Comparison of ENCODE assay signal across 11 cellular contexts in the genomic region with DNA sequence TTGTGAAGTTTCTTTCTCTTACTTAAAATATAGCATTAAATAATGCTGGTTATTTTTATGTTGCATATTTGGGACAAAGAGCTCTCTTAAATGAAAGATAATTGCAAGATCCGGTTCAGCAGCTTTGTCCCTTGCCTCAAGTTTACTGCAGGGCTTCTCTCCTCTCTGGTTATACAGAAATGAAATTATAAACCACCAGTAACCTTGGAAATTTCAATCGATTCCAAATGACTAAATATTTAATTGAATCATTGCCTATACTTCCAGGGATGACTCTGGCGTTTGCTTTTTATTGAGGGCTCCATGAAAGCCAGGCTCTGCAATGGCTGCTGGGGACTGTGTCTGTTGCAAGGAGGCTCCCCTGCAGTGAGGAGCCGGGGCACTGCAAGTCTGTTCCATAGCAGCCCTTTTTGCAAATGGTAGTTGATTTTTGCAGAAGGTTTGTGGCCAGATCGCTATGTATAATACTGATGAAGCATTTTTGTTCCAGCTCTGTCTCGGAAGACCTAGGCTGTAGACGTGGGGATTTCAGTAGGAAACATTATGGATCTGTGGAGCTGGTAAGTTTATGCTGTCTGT. TPM values are rescaled to one million over a fixed set of nuclear protein-coding genes. Genes with fewer than 3 reads are reported as not detected.
DNase-seq lines count a peak whose midpoint lies in the region; ATAC-seq and TF ChIP-seq lines count a peak whose summit lies in the region.
"Had no signal": no experiment of that assay in that cellular context is flagged by ENCODE, and none has a peak within 500 bp of the region (broad histone marks: within the 10 kb centered on the region; RNA-seq: fewer than 3 reads in every experiment).

A gene with protein sequence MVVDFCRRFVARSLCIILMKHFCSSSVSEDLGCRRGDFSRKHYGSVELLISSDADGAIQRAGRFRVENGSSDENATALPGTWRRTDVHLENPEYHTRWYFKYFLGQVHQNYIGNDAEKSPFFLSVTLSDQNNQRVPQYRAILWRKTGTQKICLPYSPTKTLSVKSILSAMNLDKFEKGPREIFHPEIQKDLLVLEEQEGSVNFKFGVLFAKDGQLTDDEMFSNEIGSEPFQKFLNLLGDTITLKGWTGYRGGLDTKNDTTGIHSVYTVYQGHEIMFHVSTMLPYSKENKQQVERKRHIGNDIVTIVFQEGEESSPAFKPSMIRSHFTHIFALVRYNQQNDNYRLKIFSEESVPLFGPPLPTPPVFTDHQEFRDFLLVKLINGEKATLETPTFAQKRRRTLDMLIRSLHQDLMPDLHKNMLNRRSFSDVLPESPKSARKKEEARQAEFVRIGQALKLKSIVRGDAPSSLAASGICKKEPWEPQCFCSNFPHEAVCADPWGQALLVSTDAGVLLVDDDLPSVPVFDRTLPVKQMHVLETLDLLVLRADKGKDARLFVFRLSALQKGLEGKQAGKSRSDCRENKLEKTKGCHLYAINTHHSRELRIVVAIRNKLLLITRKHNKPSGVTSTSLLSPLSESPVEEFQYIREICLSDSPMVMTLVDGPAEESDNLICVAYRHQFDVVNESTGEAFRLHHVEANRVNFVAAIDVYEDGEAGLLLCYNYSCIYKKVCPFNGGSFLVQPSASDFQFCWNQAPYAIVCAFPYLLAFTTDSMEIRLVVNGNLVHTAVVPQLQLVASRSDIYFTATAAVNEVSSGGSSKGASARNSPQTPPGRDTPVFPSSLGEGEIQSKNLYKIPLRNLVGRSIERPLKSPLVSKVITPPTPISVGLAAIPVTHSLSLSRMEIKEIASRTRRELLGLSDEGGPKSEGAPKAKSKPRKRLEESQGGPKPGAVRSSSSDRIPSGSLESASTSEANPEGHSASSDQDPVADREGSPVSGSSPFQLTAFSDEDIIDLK (plus strand): TSS at position 313 of the 579 bp plus-strand sequence. CDS start 104 bp downstream, at position 417.

- WGBS in tibial nerve, 2 donors: 18 to 43% methylated on average over 7 of the region's 7 CpGs

- intact Hi-C loops in dorsolateral prefrontal cortex (cut with DNase I): loop anchor here in 1 of 2 donors (5.0 kb wide), 1 partner anchor 42 kb away; no protein-coding TSS in a partner anchor

- DNase-seq in NCI-H1694 treated with DMSO at 0.1 percent for 48 hours (lab: John Stamatoyannopoulos, UW): peak; percentile 44
- peak in 3 of 10 donors; percentile 43 to 72 (median 47) for DNase-seq in dorsolateral prefrontal cortex
- DNase-seq in mucosa of gallbladder (ENCODE audit: low spot score): no peak
- DNase-seq in tibial nerve (ENCODE audit: low spot score in 2 of 2): no peak
- no peak for DNase-seq in NCI-H2196 (lab: John Stamatoyannopoulos, UW; ENCODE audit: unreplicated experiment)
- no peak for DNase-seq in activated CD4-positive, CD25-positive, alpha-beta regulatory T cell (lab: John Stamatoyannopoulos, UW)
- DNase-seq: activated CD4-positive, alpha-beta T cell treated with anti-CD3 and anti-CD28 coated beads, Interleukin-2, amount 50 U/mL, for 4 hours; activated naive CD8-positive, alpha-beta T cell treated with anti-CD3 and anti-CD28 coated beads, Interleukin-2, amount 10 ng/mL, durations not matched to agents 7 days and 5 days; NCI-H2029; psoas muscle had no signal

- no peaks in the 10 kb centered on the region for H3K27me3 ChIP-seq in dorsolateral prefrontal cortex
- H3K27me3 ChIP-seq in tibial nerve: no peaks in the 10 kb centered on the region

- no peak for ATAC-seq in GM21825 (IDR thresholded peaks at IDR 0.05; ENCODE audit: unreplicated experiment)

- H3K36me3 ChIP-seq in tibial nerve: no peaks in the 10 kb centered on the region

- no peaks in the 10 kb centered on the region for H3K9me3 ChIP-seq in tibial nerve
- H3K9me3 ChIP-seq: psoas muscle had no signal

- peak in 2 of 56 donors; percentile 0 to 10 for TF ChIP-seq CTCF in dorsolateral prefrontal cortex (IDR thresholded peaks at IDR 0.05 in 54 of 56, conservative IDR thresholded peaks at IDR 0.05 in 2 of 56; ENCODE audit: low read depth in 1 of 56, partially characterized antibody in 56 of 56)
- TF ChIP-seq CTCF in tibial nerve (IDR thresholded peaks at IDR 0.05): no peak

- no peak for TF ChIP-seq EP300 in tibial nerve (IDR thresholded peaks at IDR 0.05)

- TF ChIP-seq POLR2A in tibial nerve (IDR thresholded peaks at IDR 0.05): no peak

- H3K4me3 ChIP-seq in dorsolateral prefrontal cortex (peak within 1 kb of the TSS; percentile 12 to 65 (median 51)), tibial nerve (no peak within 1 kb of the TSS)
- H3K4me3 ChIP-seq: psoas muscle had no signal

- H3K27ac ChIP-seq in dorsolateral prefrontal cortex (peak within 1 kb of the TSS; percentile 43 to 95 (median 88)), tibial nerve (no peak within 1 kb of the TSS)
- H3K27ac ChIP-seq: psoas muscle had no signal

- peaks cover 0 to 29% (median 5%) of the 10 kb centered on the region in 4 donors for H3K4me1 ChIP-seq in tibial nerve

RNA-seq across cellular contexts. Expression of the gene that starts here (rescaled TPM):
- total RNA-seq in dorsolateral prefrontal cortex (100 to 1,000 TPM in 54 of 120 experiments, 10 to 100 TPM in 66; 69.3 to 135 (median 98.3) TPM), mucosa of gallbladder (17.1 TPM), tibial nerve (10 to 100 TPM; 28.4 to 59.7 (median 39.1) TPM)

Comparison
In these comparisons a context has a peak if more than half of its experiments do, and no peak if none do; other contexts are left out.
1. H3K27ac ChIP-seq: peak in dorsolateral prefrontal cortex (59 of 59); none in tibial nerve (0 of 4).
2. H3K4me3 ChIP-seq: peak in dorsolateral prefrontal cortex (59 of 59); none in tibial nerve (0 of 4).